29 cellular contexts compared by ENCODE assay signal in the genomic region with DNA sequence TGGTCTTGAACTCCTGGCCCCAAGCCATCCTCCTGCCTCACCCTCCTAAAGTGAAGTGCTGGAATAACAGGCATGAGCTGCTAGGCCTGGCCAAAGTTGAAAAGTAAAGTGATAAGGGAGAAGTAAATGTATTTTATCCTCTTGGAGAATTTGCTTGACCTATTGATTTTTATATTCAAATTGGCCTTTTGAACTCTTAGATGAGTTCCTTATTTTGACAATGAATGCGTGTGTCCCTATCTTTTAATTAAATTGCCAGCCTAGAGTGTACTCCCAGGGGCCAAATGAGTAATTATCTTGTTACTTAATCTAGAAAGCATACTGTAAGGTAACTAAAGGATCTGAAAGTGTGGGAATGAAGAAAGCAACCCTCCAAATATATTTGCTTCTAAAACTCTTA.
"Had no signal": no experiment of that assay in that cellular context is flagged by ENCODE, and none has a peak within 500 bp of the region (broad histone marks: within the 10 kb centered on the region; RNA-seq: fewer than 3 reads in every experiment).

No MANE protein-coding gene starts in this region.

- H3K9me3 Mint-ChIP-seq: activated naive CD4-positive, alpha-beta T cell treated with anti-CD3 and anti-CD28 coated beads for 36 hours; activated naive CD8-positive, alpha-beta T cell treated with anti-CD3 and anti-CD28 coated beads for 36 hours; naive B cell; WTC11 had no signal

- ATAC-seq: activated CD8-positive, alpha-beta memory T cell treated with anti-CD3 and anti-CD28 coated beads, Interleukin-2, amount 10 ng/mL, durations not matched to agents 7 days and 5 days; activated CD8-positive, alpha-beta T cell treated with anti-CD3 and anti-CD28 coated beads, Interleukin-2, amount 10 ng/mL, durations not matched to agents 7 days and 5 days; psoas muscle; WTC11 had no signal

- H3K4me3 ChIP-seq: adrenal gland, ascending aorta, cardiac muscle cell, coronary artery, dorsolateral prefrontal cortex, left ventricle myocardium inferior, lung, ovary, psoas muscle, testis, transverse colon, uterus had no signal

- H3K27ac ChIP-seq: ascending aorta, cardiac muscle cell, coronary artery, dorsolateral prefrontal cortex, left ventricle myocardium inferior, neutrophil, ovary, psoas muscle, testis, transverse colon, uterus had no signal

- H3K4me1 ChIP-seq: testis had no signal

- H3K36me3 Mint-ChIP-seq: WTC11 had no signal

- H3K27me3 ChIP-seq: adrenal gland, ascending aorta, cardiac muscle cell, dorsolateral prefrontal cortex, neutrophil, ovary, testis, transverse colon, uterus had no signal

- DNase-seq: activated CD4-positive, alpha-beta T cell treated with anti-CD3 and anti-CD28 coated beads, Interleukin-2, amount 50 U/mL, for 1 hour; activated CD8-positive, alpha-beta memory T cell treated with anti-CD3 and anti-CD28 coated beads, Interleukin-2, amount 10 ng/mL, durations not matched to agents 7 days and 5 days; activated CD8-positive, alpha-beta T cell treated with anti-CD3 and anti-CD28 coated beads, Interleukin-2, amount 10 ng/mL, durations not matched to agents 7 days and 5 days; activated effector memory CD4-positive, alpha-beta T cell treated with Interleukin-2 at 50 U/mL for 16 hours; activated naive CD4-positive, alpha-beta T cell treated with anti-CD3 and anti-CD28 coated beads for 36 hours; activated naive CD8-positive, alpha-beta T cell treated with anti-CD3 and anti-CD28 coated beads for 36 hours; adrenal gland; cerebellar nuclear complex; dorsolateral prefrontal cortex; effector memory CD4-positive, alpha-beta T cell; left ventricle myocardium inferior; naive B cell; nephron progenitor cell; ovary; psoas muscle; stimulated activated CD4-positive, alpha-beta T cell treated with anti-CD3 and anti-CD28 coated beads, Interleukin-15, amount 100 ng/mL, for 24 hours; stimulated activated CD4-positive, alpha-beta T cell treated with anti-CD3 and anti-CD28 coated beads, Interleukin-2, amount 100 ng/mL, for 24 hours; stimulated activated naive CD4-positive, alpha-beta T cell; T1000; testis; transverse colon; uterus had no signal

- H3K4me3 Mint-ChIP-seq: activated CD8-positive, alpha-beta memory T cell treated with anti-CD3 and anti-CD28 coated beads, Interleukin-2, amount 10 ng/mL, durations not matched to agents 7 days and 5 days; activated CD8-positive, alpha-beta T cell treated with anti-CD3 and anti-CD28 coated beads, Interleukin-2, amount 10 ng/mL, durations not matched to agents 7 days and 5 days; activated naive CD4-positive, alpha-beta T cell treated with anti-CD3 and anti-CD28 coated beads for 36 hours; activated naive CD8-positive, alpha-beta T cell treated with anti-CD3 and anti-CD28 coated beads for 36 hours; brain; naive B cell; nephron progenitor cell; WTC11 had no signal

- H3K9me3 ChIP-seq: adrenal gland, ascending aorta, left ventricle myocardium inferior, neutrophil, ovary, psoas muscle, testis, transverse colon, uterus had no signal

- H3K4me1 Mint-ChIP-seq: nephron progenitor cell had no signal

- H3K27ac Mint-ChIP-seq: activated CD8-positive, alpha-beta memory T cell treated with anti-CD3 and anti-CD28 coated beads, Interleukin-2, amount 10 ng/mL, durations not matched to agents 7 days and 5 days; activated CD8-positive, alpha-beta T cell treated with anti-CD3 and anti-CD28 coated beads, Interleukin-2, amount 10 ng/mL, durations not matched to agents 7 days and 5 days; activated naive CD4-positive, alpha-beta T cell treated with anti-CD3 and anti-CD28 coated beads for 36 hours; brain had no signal

- H3K27me3 Mint-ChIP-seq: activated CD8-positive, alpha-beta memory T cell treated with anti-CD3 and anti-CD28 coated beads, Interleukin-2, amount 10 ng/mL, durations not matched to agents 7 days and 5 days; activated naive CD8-positive, alpha-beta T cell treated with anti-CD3 and anti-CD28 coated beads for 36 hours; brain; naive B cell had no signal

- H3K36me3 ChIP-seq: adrenal gland, ascending aorta, cardiac muscle cell, left ventricle myocardium inferior, ovary, transverse colon, uterus had no signal
